Comparison of ENCODE assay signal across 14 cellular contexts in genomic region chr7:22666732-22667131, GRCh38.
A peak's percentile ranks its signal among the peaks of the same experiment; 100 is the strongest.
DNase-seq lines count a peak whose midpoint lies in the region; ATAC-seq and TF ChIP-seq lines count a peak whose summit lies in the region.
"Had no signal": no experiment of that assay in that cellular context is flagged by ENCODE, and none has a peak within 500 bp of the region (broad histone marks: within the 10 kb centered on the region; RNA-seq: fewer than 3 reads in every experiment).

No MANE protein-coding gene starts in this region.

- no TSS peak for BruUV-seq in Calu3 (replicated peaks; lab: Mats Ljungman, UMichigan)

- H2AFZ ChIP-seq in hepatocyte, result no peak overlapping the region

- no peak overlapping the region for H3K4me2 ChIP-seq in hepatocyte

- no peaks in the 10 kb centered on the region for H3K27me3 ChIP-seq in hepatocyte

- POLR2A ChIA-PET in WTC11 (lab: Charles Lee), result no interaction called here

- H3K9me2 ChIP-seq in hepatocyte (replicated peaks; ENCODE audit: insufficient read depth), result no peaks in the 10 kb centered on the region

- no peaks in the 10 kb centered on the region for H3K9me3 ChIP-seq in hepatocyte (ENCODE audit: low read depth)

- peak; percentile 62 for DNase-seq in Calu3
- no peak for DNase-seq in WTC11 (ENCODE audit: low spot score)
- no peak for DNase-seq in hepatocyte (ENCODE audit: low spot score)
- DNase-seq in cerebellar nuclear complex (lab: John Stamatoyannopoulos, UW), result no peak
- no peak for DNase-seq in retina
- DNase-seq in NCI-H2196 (lab: John Stamatoyannopoulos, UW; ENCODE audit: unreplicated experiment), result no peak
- DNase-seq: activated CD8-positive, alpha-beta T cell treated with anti-CD3 and anti-CD28 coated beads for 36 hours; activated naive CD4-positive, alpha-beta T cell treated with anti-CD3 and anti-CD28 coated beads, Interleukin-2, amount 50 U/mL, for 16 hours; stimulated activated CD4-positive, alpha-beta T cell treated with anti-CD3 and anti-CD28 coated beads, Interleukin-4, amount 100 ng/mL, for 24 hours; stimulated activated naive CD8-positive, alpha-beta T cell treated with anti-CD3 and anti-CD28 coated beads, Interleukin-15, amount 100 ng/mL, for 72 hours had no signal

- TF ChIP-seq CTCF in Calu3 (IDR thresholded peaks at IDR 0.05; ENCODE audit: unreplicated experiment) (no peak), WTC11 (IDR thresholded peaks at IDR 0.05) (no peak), hepatocyte (IDR thresholded peaks at IDR 0.05; ENCODE audit: poor library complexity) (no peak)

- ATAC-seq in WTC11 (no peak), HG03280 (IDR thresholded peaks at IDR 0.05; ENCODE audit: unreplicated experiment) (no peak)
- ATAC-seq: HCT116 had no signal

- peaks cover 28% of the 10 kb centered on the region for H3K36me3 Mint-ChIP-seq in Calu3 (ENCODE audit: insufficient read depth, unreplicated experiment)
- H3K36me3 Mint-ChIP-seq in WTC11, result no peaks in the 10 kb centered on the region

- WGBS in hepatocyte (ENCODE audit: low lambda C conversion rate, missing lambda C conversion rate), result 56% methylated on average over 1 of the region's 1 CpG

- TF ChIP-seq RAD21 in Ishikawa (IDR thresholded peaks at IDR 0.05; ENCODE audit: low read depth), result no peak

- no peak for TF ChIP-seq EP300 in Ishikawa (IDR thresholded peaks at IDR 0.05; ENCODE audit: borderline replicate concordance)

- H3K4me1 ChIP-seq in hepatocyte (ENCODE audit: insufficient read depth), result peaks cover 5% of the 10 kb centered on the region

- H4K20me1 ChIP-seq in hepatocyte (ENCODE audit: insufficient read depth, poor library complexity, severe bottlenecking), result no peaks in the 10 kb centered on the region

- no peaks in the 10 kb centered on the region for H3K27me3 Mint-ChIP-seq in Calu3 (ENCODE audit: unreplicated experiment)
- no peaks in the 10 kb centered on the region; the same call in 1 of the 2 replicates for H3K27me3 Mint-ChIP-seq in WTC11 (ENCODE audit: low read depth)

- H3K9me3 Mint-ChIP-seq in Calu3 (ENCODE audit: low read depth, unreplicated experiment) (peaks cover 3% of the 10 kb centered on the region), WTC11 (no peaks in the 10 kb centered on the region)
- H3K9me3 Mint-ChIP-seq: activated CD8-positive, alpha-beta T cell treated with anti-CD3 and anti-CD28 coated beads for 36 hours; stimulated activated naive CD8-positive, alpha-beta T cell treated with anti-CD3 and anti-CD28 coated beads, Interleukin-15, amount 100 ng/mL, for 72 hours had no signal

- intact Hi-C loops in Calu3 (cut with micrococcal nuclease; ENCODE audit: unreplicated experiment), result loop anchor here (2.0 kb wide), 1 partner anchor 106 kb away; no protein-coding TSS in a partner anchor

- peaks cover 67% of the 10 kb centered on the region for H3K4me1 Mint-ChIP-seq in Calu3 (ENCODE audit: low read depth, unreplicated experiment)
- H3K4me1 Mint-ChIP-seq in WTC11, result peaks cover 69% of the 10 kb centered on the region

- H3K4me3 ChIP-seq in hepatocyte, result no peak overlapping the region
- H3K4me3 ChIP-seq: lung had no signal

- H3K27ac Mint-ChIP-seq in Calu3 (ENCODE audit: unreplicated experiment) (peak overlapping the region; percentile 70), WTC11 (peak overlapping the region; percentile 44; the same call in 1 of the 2 replicates)
- H3K27ac Mint-ChIP-seq: activated CD8-positive, alpha-beta T cell treated with anti-CD3 and anti-CD28 coated beads for 36 hours had no signal

- CTCF ChIA-PET in Calu3 (lab: Charles Lee) (interaction anchor here (0.8 to 2.1 kb wide), 9 partner anchors 9 to 231 kb away, joined by 3 to 7 read pairs (median 5); partner anchors contain the start of gene IL6), WTC11 (lab: Charles Lee) (interaction anchor here (1.0 kb wide), 1 partner anchor 106 kb away, joined by 3 read pairs; no protein-coding TSS in a partner anchor)

- H3K27ac ChIP-seq in hepatocyte, result peak overlapping the region; percentile 90

- H3K4me3 Mint-ChIP-seq in Calu3 (ENCODE audit: low read depth, unreplicated experiment) (no peak overlapping the region), WTC11 (no peak overlapping the region)
- H3K4me3 Mint-ChIP-seq: activated CD8-positive, alpha-beta T cell treated with anti-CD3 and anti-CD28 coated beads for 36 hours; stimulated activated naive CD8-positive, alpha-beta T cell treated with anti-CD3 and anti-CD28 coated beads, Interleukin-15, amount 100 ng/mL, for 72 hours had no signal

- no peaks in the 10 kb centered on the region for H3K79me2 ChIP-seq in hepatocyte

- H3K36me3 ChIP-seq in hepatocyte (replicated peaks; ENCODE audit: insufficient read depth, low read depth), result no peaks in the 10 kb centered on the region

TF ChIP-seq in Ishikawa, 13 proteins besides CTCF, POLR2A, EP300 and RAD21:
- TF ChIP-seq CREB1 (IDR thresholded peaks at IDR 0.05; ENCODE audit: low read depth), result no peak
- TF ChIP-seq NFIC (IDR thresholded peaks at IDR 0.05), result peak; percentile 50
TF ChIP-seq in Ishikawa: peak in this region for 1.

TF ChIP-seq in WTC11, 78 proteins besides CTCF, POLR2A, EP300 and RAD21:
- no peak for TF ChIP-seq ZNF263 (CRISPR knock-in tag; IDR thresholded peaks at IDR 0.05; ENCODE audit: low read depth)
- no peak for TF ChIP-seq ETV6 (CRISPR knock-in tag; IDR thresholded peaks at IDR 0.05)
- no peak for TF ChIP-seq E2F5 (CRISPR knock-in tag; IDR thresholded peaks at IDR 0.05)
- TF ChIP-seq USF2 (CRISPR knock-in tag; IDR thresholded peaks at IDR 0.05), result no peak
- no peak for TF ChIP-seq ATF1 (CRISPR knock-in tag; IDR thresholded peaks at IDR 0.05)
- TF ChIP-seq ATF6 (CRISPR knock-in tag; IDR thresholded peaks at IDR 0.05), result no peak
- no peak for TF ChIP-seq ATF2 (CRISPR knock-in tag; IDR thresholded peaks at IDR 0.05; ENCODE audit: borderline replicate concordance, low read depth)
